Comparison of ENCODE assay signal across 1 cellular context in genomic region chr1:65417729-65418128, GRCh38.
A peak's percentile ranks its signal among the peaks of the same experiment; 100 is the strongest.
TF ChIP-seq lines count a peak whose summit lies in the region.

No MANE protein-coding gene starts in this region.

TF ChIP-seq in HepG2, 621 proteins besides CTCF, POLR2A, EP300 and RAD21:
- TF ChIP-seq ZNF468 (CRISPR knock-in tag; IDR thresholded peaks at IDR 0.05), result no peak
- 0 out of 4 replicates have a peak, but pooled peaks of 1 of the 2 experiments have one; percentile 0 for TF ChIP-seq MAFK (conservative IDR thresholded peaks at IDR 0.05 in 1 of 2, IDR thresholded peaks at IDR 0.05 in 1 of 2; ENCODE audit: low read length in 2 of 2)
